In the genomic region with DNA sequence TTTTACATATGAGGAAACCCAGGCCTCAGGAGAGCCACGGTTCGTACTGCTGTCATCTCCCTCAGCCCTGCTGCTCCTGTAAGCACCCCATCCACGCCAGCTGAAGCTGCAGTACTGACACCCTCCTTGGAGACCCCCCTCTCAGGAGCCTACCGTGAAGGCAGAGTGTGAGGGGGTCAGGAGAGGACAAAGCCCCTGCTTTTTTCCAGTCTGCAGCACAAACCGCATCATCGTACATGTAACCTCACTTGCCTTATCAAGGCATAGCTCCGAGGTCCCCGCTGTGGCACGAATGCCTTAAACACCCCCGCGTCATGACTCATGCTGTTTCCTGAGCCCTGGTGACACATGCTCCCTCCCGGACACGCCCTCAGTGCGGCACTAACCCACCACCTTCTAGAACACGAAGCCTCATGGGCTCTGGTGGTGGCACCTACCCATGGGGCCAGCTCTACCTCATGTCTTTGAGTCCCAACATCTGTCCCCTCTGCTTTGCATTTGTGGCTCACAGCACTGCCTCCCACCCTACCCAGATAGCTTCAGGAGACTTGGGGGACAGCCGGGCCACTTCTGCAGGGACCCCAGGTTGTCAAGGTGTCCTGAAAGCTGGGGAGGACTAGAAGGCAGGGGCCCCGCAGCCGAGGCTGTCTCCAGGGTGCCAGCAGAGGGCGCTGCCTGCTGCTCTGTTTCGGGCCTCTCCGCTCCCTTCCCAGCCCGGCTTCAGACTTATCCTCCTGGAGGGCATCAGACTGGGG, we compare ENCODE assay signal across 1 cellular context.
A peak's percentile ranks its signal among the peaks of the same experiment; 100 is the strongest.
TF ChIP-seq lines count a peak whose summit lies in the region.

No MANE protein-coding gene starts in this region.

TF ChIP-seq in HepG2, 621 proteins besides CTCF, POLR2A, EP300 and RAD21 (continued from another document):
- TF ChIP-seq SYNCRIP (IDR thresholded peaks at IDR 0.05; ENCODE audit: insufficient read depth, low read depth, low read length) (no peak), ZNF160 (CRISPR knock-in tag; IDR thresholded peaks at IDR 0.05) (no peak), BHLHE40 (IDR thresholded peaks at IDR 0.05; ENCODE audit: low read length) (no peak), RFX3 (CRISPR knock-in tag; IDR thresholded peaks at IDR 0.05) (no peak), FOXC1 (CRISPR knock-in tag; IDR thresholded peaks at IDR 0.05; ENCODE audit: borderline replicate concordance) (no peak), ERF (CRISPR knock-in tag; IDR thresholded peaks at IDR 0.05) (no peak), SNAPC2 (CRISPR knock-in tag; IDR thresholded peaks at IDR 0.05) (no peak), BCL3 (CRISPR knock-in tag; IDR thresholded peaks at IDR 0.05) (no peak), ZNF431 (CRISPR knock-in tag; IDR thresholded peaks at IDR 0.05; ENCODE audit: borderline replicate concordance, low read depth) (no peak), ZNF230 (CRISPR knock-in tag; IDR thresholded peaks at IDR 0.05) (no peak), HMG20A (CRISPR knock-in tag; IDR thresholded peaks at IDR 0.05; ENCODE audit: borderline replicate concordance) (no peak), FOSL2 (CRISPR knock-in tag; IDR thresholded peaks at IDR 0.05) (peak; percentile 61), KMT2B (CRISPR knock-in tag; IDR thresholded peaks at IDR 0.05) (no peak), HMGA1 (CRISPR knock-in tag; conservative IDR thresholded peaks at IDR 0.05) (no peak), CEBPB (IDR thresholded peaks at IDR 0.05; ENCODE audit: borderline replicate concordance, low read depth, low read length) (no peak), ZNF703 (CRISPR knock-in tag; IDR thresholded peaks at IDR 0.05; ENCODE audit: borderline replicate concordance) (no peak), NCOR1 (IDR thresholded peaks at IDR 0.05; ENCODE audit: borderline replicate concordance, low read length) (no peak), MZF1 (CRISPR knock-in tag; IDR thresholded peaks at IDR 0.05; ENCODE audit: borderline replicate concordance) (no peak), RBAK (CRISPR knock-in tag; IDR thresholded peaks at IDR 0.05) (no peak), ZNF687 (CRISPR knock-in tag; IDR thresholded peaks at IDR 0.05) (peak; percentile 42), HBP1 (CRISPR knock-in tag; IDR thresholded peaks at IDR 0.05; ENCODE audit: low read depth) (no peak), REL (CRISPR knock-in tag; conservative IDR thresholded peaks at IDR 0.05) (no peak), RARG (CRISPR knock-in tag; IDR thresholded peaks at IDR 0.05; ENCODE audit: low read depth) (no peak), KAT7 (CRISPR knock-in tag; IDR thresholded peaks at IDR 0.05; ENCODE audit: borderline replicate concordance) (no peak), ZNF556 (CRISPR knock-in tag; IDR thresholded peaks at IDR 0.05; ENCODE audit: borderline replicate concordance) (0 out of 2 replicates have a peak, but pooled peaks have one; percentile 33), ZNF33B (CRISPR knock-in tag; IDR thresholded peaks at IDR 0.05) (no peak), MAZ (IDR thresholded peaks at IDR 0.05; ENCODE audit: borderline replicate concordance, low read depth, low read length) (no peak), MAZ (CRISPR knock-in tag; IDR thresholded peaks at IDR 0.05; ENCODE audit: low read depth) (0 out of 2 replicates have a peak, but pooled peaks have one; percentile 35), HDAC6 (IDR thresholded peaks at IDR 0.05; ENCODE audit: low read depth, low read length) (no peak), SATB2 (CRISPR knock-in tag; IDR thresholded peaks at IDR 0.05) (no peak), ZNF367 (CRISPR knock-in tag; IDR thresholded peaks at IDR 0.05; ENCODE audit: borderline replicate concordance) (no peak), ZNF235 (CRISPR knock-in tag; IDR thresholded peaks at IDR 0.05; ENCODE audit: borderline replicate concordance) (no peak), KDM2A (CRISPR knock-in tag; IDR thresholded peaks at IDR 0.05; ENCODE audit: borderline replicate concordance, low read depth) (peak; percentile 31; the same call in 1 of the 2 replicates), JDP2 (CRISPR knock-in tag; IDR thresholded peaks at IDR 0.05; ENCODE audit: borderline replicate concordance) (no peak), CHD4 (IDR thresholded peaks at IDR 0.05; ENCODE audit: borderline replicate concordance, low read length) (no peak), MTA1 (CRISPR knock-in tag; IDR thresholded peaks at IDR 0.05; ENCODE audit: borderline replicate concordance) (no peak), GPN1 (CRISPR knock-in tag; IDR thresholded peaks at IDR 0.05; ENCODE audit: borderline replicate concordance) (no peak)
- TF ChIP-seq, protein P1, sequence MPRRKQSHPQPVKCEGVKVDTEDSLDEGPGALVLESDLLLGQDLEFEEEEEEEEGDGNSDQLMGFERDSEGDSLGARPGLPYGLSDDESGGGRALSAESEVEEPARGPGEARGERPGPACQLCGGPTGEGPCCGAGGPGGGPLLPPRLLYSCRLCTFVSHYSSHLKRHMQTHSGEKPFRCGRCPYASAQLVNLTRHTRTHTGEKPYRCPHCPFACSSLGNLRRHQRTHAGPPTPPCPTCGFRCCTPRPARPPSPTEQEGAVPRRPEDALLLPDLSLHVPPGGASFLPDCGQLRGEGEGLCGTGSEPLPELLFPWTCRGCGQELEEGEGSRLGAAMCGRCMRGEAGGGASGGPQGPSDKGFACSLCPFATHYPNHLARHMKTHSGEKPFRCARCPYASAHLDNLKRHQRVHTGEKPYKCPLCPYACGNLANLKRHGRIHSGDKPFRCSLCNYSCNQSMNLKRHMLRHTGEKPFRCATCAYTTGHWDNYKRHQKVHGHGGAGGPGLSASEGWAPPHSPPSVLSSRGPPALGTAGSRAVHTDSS (CRISPR knock-in tag; conservative IDR thresholded peaks at IDR 0.05), result no peak
- TF ChIP-seq, protein P2, sequence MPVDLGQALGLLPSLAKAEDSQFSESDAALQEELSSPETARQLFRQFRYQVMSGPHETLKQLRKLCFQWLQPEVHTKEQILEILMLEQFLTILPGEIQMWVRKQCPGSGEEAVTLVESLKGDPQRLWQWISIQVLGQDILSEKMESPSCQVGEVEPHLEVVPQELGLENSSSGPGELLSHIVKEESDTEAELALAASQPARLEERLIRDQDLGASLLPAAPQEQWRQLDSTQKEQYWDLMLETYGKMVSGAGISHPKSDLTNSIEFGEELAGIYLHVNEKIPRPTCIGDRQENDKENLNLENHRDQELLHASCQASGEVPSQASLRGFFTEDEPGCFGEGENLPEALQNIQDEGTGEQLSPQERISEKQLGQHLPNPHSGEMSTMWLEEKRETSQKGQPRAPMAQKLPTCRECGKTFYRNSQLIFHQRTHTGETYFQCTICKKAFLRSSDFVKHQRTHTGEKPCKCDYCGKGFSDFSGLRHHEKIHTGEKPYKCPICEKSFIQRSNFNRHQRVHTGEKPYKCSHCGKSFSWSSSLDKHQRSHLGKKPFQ (CRISPR knock-in tag; IDR thresholded peaks at IDR 0.05; ENCODE audit: insufficient replicate concordance), result no peak
- TF ChIP-seq, protein P3, sequence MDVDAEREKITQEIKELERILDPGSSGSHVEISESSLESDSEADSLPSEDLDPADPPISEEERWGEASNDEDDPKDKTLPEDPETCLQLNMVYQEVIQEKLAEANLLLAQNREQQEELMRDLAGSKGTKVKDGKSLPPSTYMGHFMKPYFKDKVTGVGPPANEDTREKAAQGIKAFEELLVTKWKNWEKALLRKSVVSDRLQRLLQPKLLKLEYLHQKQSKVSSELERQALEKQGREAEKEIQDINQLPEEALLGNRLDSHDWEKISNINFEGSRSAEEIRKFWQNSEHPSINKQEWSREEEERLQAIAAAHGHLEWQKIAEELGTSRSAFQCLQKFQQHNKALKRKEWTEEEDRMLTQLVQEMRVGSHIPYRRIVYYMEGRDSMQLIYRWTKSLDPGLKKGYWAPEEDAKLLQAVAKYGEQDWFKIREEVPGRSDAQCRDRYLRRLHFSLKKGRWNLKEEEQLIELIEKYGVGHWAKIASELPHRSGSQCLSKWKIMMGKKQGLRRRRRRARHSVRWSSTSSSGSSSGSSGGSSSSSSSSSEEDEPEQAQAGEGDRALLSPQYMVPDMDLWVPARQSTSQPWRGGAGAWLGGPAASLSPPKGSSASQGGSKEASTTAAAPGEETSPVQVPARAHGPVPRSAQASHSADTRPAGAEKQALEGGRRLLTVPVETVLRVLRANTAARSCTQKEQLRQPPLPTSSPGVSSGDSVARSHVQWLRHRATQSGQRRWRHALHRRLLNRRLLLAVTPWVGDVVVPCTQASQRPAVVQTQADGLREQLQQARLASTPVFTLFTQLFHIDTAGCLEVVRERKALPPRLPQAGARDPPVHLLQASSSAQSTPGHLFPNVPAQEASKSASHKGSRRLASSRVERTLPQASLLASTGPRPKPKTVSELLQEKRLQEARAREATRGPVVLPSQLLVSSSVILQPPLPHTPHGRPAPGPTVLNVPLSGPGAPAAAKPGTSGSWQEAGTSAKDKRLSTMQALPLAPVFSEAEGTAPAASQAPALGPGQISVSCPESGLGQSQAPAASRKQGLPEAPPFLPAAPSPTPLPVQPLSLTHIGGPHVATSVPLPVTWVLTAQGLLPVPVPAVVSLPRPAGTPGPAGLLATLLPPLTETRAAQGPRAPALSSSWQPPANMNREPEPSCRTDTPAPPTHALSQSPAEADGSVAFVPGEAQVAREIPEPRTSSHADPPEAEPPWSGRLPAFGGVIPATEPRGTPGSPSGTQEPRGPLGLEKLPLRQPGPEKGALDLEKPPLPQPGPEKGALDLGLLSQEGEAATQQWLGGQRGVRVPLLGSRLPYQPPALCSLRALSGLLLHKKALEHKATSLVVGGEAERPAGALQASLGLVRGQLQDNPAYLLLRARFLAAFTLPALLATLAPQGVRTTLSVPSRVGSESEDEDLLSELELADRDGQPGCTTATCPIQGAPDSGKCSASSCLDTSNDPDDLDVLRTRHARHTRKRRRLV (CRISPR knock-in tag; IDR thresholded peaks at IDR 0.05), result no peak
- TF ChIP-seq, protein P4, sequence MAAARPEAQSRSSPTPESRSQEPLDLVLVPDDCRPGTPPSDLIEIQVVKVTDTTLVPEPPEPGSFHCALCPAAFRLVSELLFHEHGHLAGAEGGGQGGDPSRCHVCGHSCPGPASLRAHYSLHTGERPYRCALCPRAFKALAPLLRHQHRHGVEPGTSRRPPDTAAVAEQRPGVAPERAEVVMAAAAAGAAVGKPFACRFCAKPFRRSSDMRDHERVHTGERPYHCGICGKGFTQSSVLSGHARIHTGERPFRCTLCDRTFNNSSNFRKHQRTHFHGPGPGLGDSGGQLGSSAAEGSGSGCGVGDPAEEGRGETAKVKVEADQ (CRISPR knock-in tag; IDR thresholded peaks at IDR 0.05; ENCODE audit: borderline replicate concordance), result 0 out of 2 replicates have a peak, but pooled peaks have one; percentile 41
- TF ChIP-seq, protein P5, sequence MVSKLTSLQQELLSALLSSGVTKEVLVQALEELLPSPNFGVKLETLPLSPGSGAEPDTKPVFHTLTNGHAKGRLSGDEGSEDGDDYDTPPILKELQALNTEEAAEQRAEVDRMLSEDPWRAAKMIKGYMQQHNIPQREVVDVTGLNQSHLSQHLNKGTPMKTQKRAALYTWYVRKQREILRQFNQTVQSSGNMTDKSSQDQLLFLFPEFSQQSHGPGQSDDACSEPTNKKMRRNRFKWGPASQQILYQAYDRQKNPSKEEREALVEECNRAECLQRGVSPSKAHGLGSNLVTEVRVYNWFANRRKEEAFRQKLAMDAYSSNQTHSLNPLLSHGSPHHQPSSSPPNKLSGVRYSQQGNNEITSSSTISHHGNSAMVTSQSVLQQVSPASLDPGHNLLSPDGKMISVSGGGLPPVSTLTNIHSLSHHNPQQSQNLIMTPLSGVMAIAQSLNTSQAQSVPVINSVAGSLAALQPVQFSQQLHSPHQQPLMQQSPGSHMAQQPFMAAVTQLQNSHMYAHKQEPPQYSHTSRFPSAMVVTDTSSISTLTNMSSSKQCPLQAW (CRISPR knock-in tag; IDR thresholded peaks at IDR 0.05), result peak; percentile 56; the same call in 1 of the 2 replicates
TF ChIP-seq in HepG2: peak in this region for 14.
